ENCODE assay signal across 9 cellular contexts in the genomic region with DNA sequence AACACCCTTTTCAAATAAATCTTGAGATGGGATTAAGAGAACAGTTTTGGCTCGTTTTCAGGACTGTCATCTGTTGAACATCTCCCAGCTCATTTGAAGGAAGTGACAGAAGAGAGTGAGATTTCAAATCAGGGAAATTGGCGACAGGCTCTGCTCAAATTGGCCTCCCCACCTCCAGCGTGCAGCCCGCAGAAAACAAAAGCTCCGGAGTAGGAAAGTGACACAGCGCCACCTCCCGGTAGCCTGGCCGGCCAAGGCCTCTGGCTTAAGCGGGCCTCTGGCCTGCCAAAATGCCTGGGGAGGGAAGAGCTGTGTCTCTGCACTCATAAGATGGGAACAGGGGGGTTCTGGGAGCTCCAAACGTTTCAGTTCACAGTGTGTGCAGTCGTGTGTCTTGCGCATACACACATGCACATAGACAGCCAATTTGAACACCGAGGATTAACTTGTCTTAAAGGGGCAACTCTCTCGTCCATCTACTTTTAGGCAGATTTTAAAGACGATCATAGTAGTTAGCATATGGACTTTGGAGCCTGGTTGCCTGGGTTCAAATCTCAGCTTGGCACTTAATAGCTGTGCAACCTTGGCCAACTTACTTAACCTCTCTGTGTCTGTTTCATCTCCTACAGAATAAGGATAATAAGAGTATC.
DNase-seq lines count a peak whose midpoint lies in the region; ATAC-seq, FAIRE-seq and TF ChIP-seq lines count a peak whose summit lies in the region.
"Had no signal": no experiment of that assay in that cellular context is flagged by ENCODE, and none has a peak within 500 bp of the region (broad histone marks: within the 10 kb centered on the region; RNA-seq: fewer than 3 reads in every experiment).

No MANE protein-coding gene starts in this region.

- no peaks in the 10 kb centered on the region for H3K36me3 ChIP-seq in H7 (replicated peaks; ENCODE audit: control insufficient read depth, insufficient read depth, low read length)
- H3K36me3 ChIP-seq in H1 (ENCODE audit: control insufficient read depth in 2 of 4, insufficient read depth in 4 of 4, low read length in 3 of 4): no peaks in the 10 kb centered on the region
- H3K36me3 ChIP-seq: BLaER1 treated with 17β-estradiol and CSF1 and Interleukin-3, amounts not matched to agents 10 nM and 100 nM had no signal

- H3K79me2 ChIP-seq in H1 (ENCODE audit: control insufficient read depth in 1 of 2, insufficient read depth in 2 of 2, low read length in 2 of 2): no peaks in the 10 kb centered on the region

- H4K8ac ChIP-seq in H1 (ENCODE audit: extremely low read depth, insufficient read depth, low read length): no peak overlapping the region

- no peak overlapping the region for H3K4me3 Mint-ChIP-seq in activated CD4-positive, alpha-beta memory T cell treated with anti-CD3 and anti-CD28 coated beads for 36 hours
- no peak overlapping the region for H3K4me3 Mint-ChIP-seq in memory B cell
- no peak overlapping the region for H3K4me3 Mint-ChIP-seq in stimulated activated memory B cell treated with anti-CD40 and anti-IgM and Interleukin-4, amounts not matched to agents 10 μg/mL and 1 μg/mL and 100 μg/mL, for 72 hours

- peak; percentile 57 for ATAC-seq in memory B cell (ENCODE audit: low read depth)
- ATAC-seq in stimulated activated memory B cell treated with anti-CD40 and anti-IgM and Interleukin-4, amounts not matched to agents 10 μg/mL and 1 μg/mL and 100 μg/mL, for 72 hours: peak; percentile 42

- no peak overlapping the region for H2BK5ac ChIP-seq in H1 (ENCODE audit: low read depth, low read length)

- TF ChIP-seq EP300 in H1 (IDR thresholded peaks at IDR 0.05; ENCODE audit: borderline replicate concordance in 1 of 2, low read depth in 2 of 2, low read length in 2 of 2): no peak

- no peak overlapping the region for H3K4me2 ChIP-seq in H1 (ENCODE audit: insufficient read depth in 1 of 2, low read depth in 2 of 2, low read length in 2 of 2)
- H3K4me2 ChIP-seq: BLaER1 treated with 17β-estradiol and CSF1 and Interleukin-3, amounts not matched to agents 10 nM and 100 nM had no signal

- no peak overlapping the region for H4K91ac ChIP-seq in H1 (replicated peaks; ENCODE audit: insufficient read length, low read length)

- no peak overlapping the region for H3K56ac ChIP-seq in H1 (replicated peaks; ENCODE audit: insufficient read length, low read depth, low read length)

- H2AFZ ChIP-seq in H1 (ENCODE audit: low read length): peak overlapping the region; percentile 79; the same call in 1 of the 2 replicates

- H3K27ac Mint-ChIP-seq in activated CD4-positive, alpha-beta memory T cell treated with anti-CD3 and anti-CD28 coated beads for 36 hours: no peak overlapping the region
- H3K27ac Mint-ChIP-seq in memory B cell: no peak overlapping the region
- no peak overlapping the region for H3K27ac Mint-ChIP-seq in stimulated activated memory B cell treated with anti-CD40 and anti-IgM and Interleukin-4, amounts not matched to agents 10 μg/mL and 1 μg/mL and 100 μg/mL, for 72 hours

- no peaks in the 10 kb centered on the region for H3K23me2 ChIP-seq in H1 (ENCODE audit: low read depth, low read length)

- H3K18ac ChIP-seq in H1 (ENCODE audit: extremely low read depth, low read length): no peak overlapping the region

- H3K4ac ChIP-seq in H1 (replicated peaks; ENCODE audit: insufficient read length, low read depth, low read length): no peak overlapping the region

- H3K9ac ChIP-seq in H1 (replicated peaks in 1 of 4; ENCODE audit: extremely low read depth in 1 of 4, low read depth in 3 of 4, low read length in 3 of 4): no peak overlapping the region
- H3K9ac ChIP-seq: BLaER1 treated with 17β-estradiol and CSF1 and Interleukin-3, amounts not matched to agents 10 nM and 100 nM had no signal

- H3K27me3 ChIP-seq in H7 (ENCODE audit: control insufficient read depth, insufficient read depth, low read length): no peaks in the 10 kb centered on the region; the same call in 1 of the 2 replicates
- H3K27me3 ChIP-seq in H1 (replicated peaks in 1 of 4; ENCODE audit: control insufficient read depth in 3 of 4, extremely low read depth in 1 of 4, insufficient read depth in 3 of 4, low read length in 3 of 4): no peaks in the 10 kb centered on the region; a peak in 1 of 7 replicates
- H3K27me3 ChIP-seq: BLaER1 treated with 17β-estradiol and CSF1 and Interleukin-3, amounts not matched to agents 10 nM and 100 nM had no signal

- no peak overlapping the region for H2BK120ac ChIP-seq in H1 (replicated peaks; ENCODE audit: low read depth, low read length)

- H3K27ac ChIP-seq in H1 (ENCODE audit: low read depth, low read length): no peak overlapping the region
- H3K27ac ChIP-seq: BLaER1 treated with 17β-estradiol and CSF1 and Interleukin-3, amounts not matched to agents 10 nM and 100 nM had no signal

- H3K4me3 ChIP-seq in H7 (ENCODE audit: insufficient read depth, low read depth, low read length): no peak overlapping the region
- no peak overlapping the region for H3K4me3 ChIP-seq in H1 (ENCODE audit: extremely low read depth in 1 of 4, insufficient read depth in 2 of 4, low read depth in 3 of 4, low read length in 4 of 4)
- H3K4me3 ChIP-seq: BLaER1 treated with 17β-estradiol and CSF1 and Interleukin-3, amounts not matched to agents 10 nM and 100 nM had no signal

- intact Hi-C loops in activated CD4-positive, alpha-beta memory T cell treated with anti-CD3 and anti-CD28 coated beads for 36 hours (cut with micrococcal nuclease): loop anchor here (1.0 to 10.0 kb wide), 5 partner anchors 313 to 851 kb away; a partner anchor contains a TSS

- peaks cover 4% of the 10 kb centered on the region for H3K4me1 Mint-ChIP-seq in activated CD4-positive, alpha-beta memory T cell treated with anti-CD3 and anti-CD28 coated beads for 36 hours (ENCODE audit: low read depth)
- H3K4me1 Mint-ChIP-seq in memory B cell: peaks cover 4% of the 10 kb centered on the region
- no peaks in the 10 kb centered on the region for H3K4me1 Mint-ChIP-seq in stimulated activated memory B cell treated with anti-CD40 and anti-IgM and Interleukin-4, amounts not matched to agents 10 μg/mL and 1 μg/mL and 100 μg/mL, for 72 hours

- H2AK5ac ChIP-seq in H1 (ENCODE audit: low read depth, low read length): no peak overlapping the region

- H2BK15ac ChIP-seq in H1 (ENCODE audit: low read length): no peak overlapping the region

- TF ChIP-seq CTCF in H1 (IDR thresholded peaks at IDR 0.05; ENCODE audit: control extremely low read depth in 1 of 3, insufficient read depth in 1 of 3, low read depth in 1 of 3, low read length in 3 of 3): peak; percentile 90 to 95 (median 94)

- H2BK20ac ChIP-seq in H1 (ENCODE audit: low read length): no peak overlapping the region

- H3K36me3 Mint-ChIP-seq in activated CD4-positive, alpha-beta memory T cell treated with anti-CD3 and anti-CD28 coated beads for 36 hours: no peaks in the 10 kb centered on the region
- no peaks in the 10 kb centered on the region for H3K36me3 Mint-ChIP-seq in memory B cell
- no peaks in the 10 kb centered on the region for H3K36me3 Mint-ChIP-seq in stimulated activated memory B cell treated with anti-CD40 and anti-IgM and Interleukin-4, amounts not matched to agents 10 μg/mL and 1 μg/mL and 100 μg/mL, for 72 hours

- POLR2A ChIA-PET in activated CD4-positive, alpha-beta memory T cell treated with anti-CD3 and anti-CD28 coated beads for 36 hours (lab: Charles Lee): no interaction called here
- POLR2A ChIA-PET in H1 (lab: Charles Lee; ENCODE audit: partially characterized antibody): no interaction called here

- DNase-seq in NCI-H1436 (lab: John Stamatoyannopoulos, UW) (peak; percentile 18), NCI-H1436 treated with DMSO at 0.1 percent for 48 hours (lab: John Stamatoyannopoulos, UW) (no peak), H7 (peak; percentile 82), LoVo (ENCODE audit: low spot score) (peak; percentile 23), H1 (ENCODE audit: low read depth in 1 of 2, low spot score in 2 of 2) (peak; percentile 47 to 97), memory B cell (ENCODE audit: low spot score in 2 of 2) (peak; percentile 36 to 49)
- DNase-seq in activated CD4-positive, alpha-beta memory T cell treated with anti-CD3 and anti-CD28 coated beads for 36 hours: peak; percentile 76

- H3K79me1 ChIP-seq in H1 (ENCODE audit: low read depth, low read length): no peaks in the 10 kb centered on the region

- no peak overlapping the region for H4K5ac ChIP-seq in H1 (ENCODE audit: insufficient read length, low read depth, low read length)

- 23% methylated on average over 15 of the region's 15 CpGs; no CpG with 5 or more reads in 1 of the 2 experiments for WGBS in H1 (ENCODE audit: extremely low coverage in 1 of 2, insufficient coverage in 1 of 2, insufficient read length in 1 of 2, insufficient replicate concordance in 2 of 2, low coverage in 1 of 2, low lambda C conversion rate in 2 of 2, missing lambda C conversion rate in 1 of 2), 2 experiments

- no peaks in the 10 kb centered on the region for H3K9me3 ChIP-seq in H1 (ENCODE audit: insufficient read depth in 2 of 2, low read depth in 1 of 2, low read length in 1 of 2)
- H3K9me3 ChIP-seq: BLaER1 treated with 17β-estradiol and CSF1 and Interleukin-3, amounts not matched to agents 10 nM and 100 nM had no signal

- H2BK12ac ChIP-seq in H1 (ENCODE audit: low read depth, low read length): no peak overlapping the region

- H3K9me3 Mint-ChIP-seq in activated CD4-positive, alpha-beta memory T cell treated with anti-CD3 and anti-CD28 coated beads for 36 hours: no peaks in the 10 kb centered on the region
- no peaks in the 10 kb centered on the region for H3K9me3 Mint-ChIP-seq in memory B cell
- no peaks in the 10 kb centered on the region for H3K9me3 Mint-ChIP-seq in stimulated activated memory B cell treated with anti-CD40 and anti-IgM and Interleukin-4, amounts not matched to agents 10 μg/mL and 1 μg/mL and 100 μg/mL, for 72 hours

- no peak overlapping the region for H3K23ac ChIP-seq in H1 (ENCODE audit: insufficient read length)

- CTCF ChIA-PET in activated CD4-positive, alpha-beta memory T cell treated with anti-CD3 and anti-CD28 coated beads for 36 hours (lab: Charles Lee): interaction anchor here (0.7 to 3.6 kb wide), 28 partner anchors 8 to 1607 kb away, joined by 3 to 22 read pairs (median 4); no protein-coding TSS in a partner anchor
- CTCF ChIA-PET in H1 (lab: Charles Lee; ENCODE audit: partially characterized antibody): interaction anchor here (0.6 to 5.2 kb wide), 98 partner anchors 8 to 851 kb away, joined by 3 to 71 read pairs (median 5); no protein-coding TSS in a partner anchor

- TF ChIP-seq POLR2A in H1 (IDR thresholded peaks at IDR 0.05; ENCODE audit: control extremely low read depth in 1 of 2, low read depth in 2 of 2, low read length in 2 of 2): no peak

- TF ChIP-seq RAD21 in H1 (IDR thresholded peaks at IDR 0.05 in 1 of 2, conservative IDR thresholded peaks at IDR 0.05 in 1 of 2; ENCODE audit: low read depth in 2 of 2, low read length in 2 of 2): peak; percentile 93 to 94

- H3K14ac ChIP-seq in H1 (ENCODE audit: insufficient read length): no peak overlapping the region

- no peaks in the 10 kb centered on the region for H4K20me1 ChIP-seq in H1 (replicated peaks in 1 of 2; ENCODE audit: control insufficient read depth in 1 of 2, insufficient read depth in 2 of 2, low read length in 2 of 2)
- H4K20me1 ChIP-seq: BLaER1 treated with 17β-estradiol and CSF1 and Interleukin-3, amounts not matched to agents 10 nM and 100 nM had no signal

- no peaks in the 10 kb centered on the region for H3K27me3 Mint-ChIP-seq in activated CD4-positive, alpha-beta memory T cell treated with anti-CD3 and anti-CD28 coated beads for 36 hours
- peaks cover 3% of the 10 kb centered on the region for H3K27me3 Mint-ChIP-seq in memory B cell
- H3K27me3 Mint-ChIP-seq in stimulated activated memory B cell treated with anti-CD40 and anti-IgM and Interleukin-4, amounts not matched to agents 10 μg/mL and 1 μg/mL and 100 μg/mL, for 72 hours: no peaks in the 10 kb centered on the region

- peaks cover 0 to 5% (median 0%) of the 10 kb centered on the region in 4 experiments; a peak in 1 of 7 replicates for H3K4me1 ChIP-seq in H1 (replicated peaks in 1 of 4; ENCODE audit: control insufficient read depth in 3 of 4, insufficient read depth in 4 of 4, low read length in 3 of 4)

- FAIRE-seq in H1 (lab: Jason Lieb, UNC): peak; percentile 84
